16 cellular contexts compared by ENCODE assay signal in the genomic region with DNA sequence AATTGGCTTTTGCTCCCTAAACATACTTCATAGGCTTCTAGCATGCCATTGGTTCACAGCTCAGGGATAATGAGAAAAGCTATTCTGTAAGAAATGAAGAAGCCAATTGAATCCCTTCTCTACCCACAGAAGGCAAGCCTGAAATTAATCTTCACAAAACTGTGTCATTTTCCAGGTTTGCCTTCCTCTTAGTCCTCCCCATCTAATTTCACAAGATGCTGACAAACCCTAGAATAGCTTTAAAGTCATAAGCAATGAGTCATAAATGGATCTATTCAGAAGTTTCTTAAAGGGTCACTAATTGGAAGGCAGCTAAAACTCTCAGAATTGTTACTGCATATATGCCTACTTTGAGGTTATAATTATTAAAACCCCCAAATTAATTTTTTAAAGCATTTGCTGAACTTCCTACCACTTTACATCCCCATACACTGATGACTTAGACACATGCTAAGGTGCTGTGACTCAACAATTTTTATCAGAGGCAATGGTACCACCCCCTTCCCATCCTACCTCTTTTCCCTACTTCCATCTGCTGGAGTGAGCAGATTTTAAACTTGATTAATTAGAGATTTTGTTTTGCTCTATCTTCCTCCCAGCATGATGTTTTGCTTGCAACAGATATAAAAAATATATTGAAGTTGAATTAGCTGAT. TPM values are rescaled to one million over a fixed set of nuclear protein-coding genes. Genes with fewer than 3 reads are reported as not detected.
DNase-seq lines count a peak whose midpoint lies in the region; ATAC-seq and TF ChIP-seq lines count a peak whose summit lies in the region.
"Had no signal": no experiment of that assay in that cellular context is flagged by ENCODE, and none has a peak within 500 bp of the region (broad histone marks: within the 10 kb centered on the region; RNA-seq: fewer than 3 reads in every experiment).

No MANE protein-coding gene starts in this region.

- H3K27ac Mint-ChIP-seq in T-helper 17 cell: peak overlapping the region; percentile 96
- H3K27ac Mint-ChIP-seq: activated B cell treated with CpG ODN at 0.5 μM for 24 hours had no signal

- H3K4me3 ChIP-seq in AG09309 (ENCODE audit: control insufficient read depth, low read depth, low read length): no peak overlapping the region
- H3K4me3 ChIP-seq in foreskin fibroblast (ENCODE audit: low read depth in 1 of 2, low read length in 2 of 2): no peak overlapping the region
- H3K4me3 ChIP-seq: heart right ventricle, left lung, SK-N-MC had no signal

- peaks cover 3% of the 10 kb centered on the region for H3K36me3 Mint-ChIP-seq in T-helper 17 cell (ENCODE audit: low read depth)
- H3K36me3 Mint-ChIP-seq: IgD-negative memory B cell had no signal

- no peak for TF ChIP-seq CTCF in AG09309 (IDR thresholded peaks at IDR 0.05; ENCODE audit: control insufficient read depth, insufficient read depth, low read depth, low read length, missing control alignments)
- no peak for TF ChIP-seq CTCF in foreskin fibroblast (IDR thresholded peaks at IDR 0.05; ENCODE audit: low read depth, low read length)

- no peak for ATAC-seq in T-helper 17 cell
- ATAC-seq: left lung had no signal

- H3K9me3 ChIP-seq in T-helper 17 cell (ENCODE audit: control insufficient read depth, low read length, poor library complexity, severe bottlenecking): no peaks in the 10 kb centered on the region
- H3K9me3 ChIP-seq: heart right ventricle, left lung had no signal

- DNase-seq in AG09309 (ENCODE audit: low read depth): peak; percentile 55
- peak; percentile 46 for DNase-seq in H4 (ENCODE audit: low spot score)
- DNase-seq in T-helper 17 cell: no peak
- DNase-seq in foreskin fibroblast: peak; percentile 72 to 76
- DNase-seq in NCI-H1417 treated with DMSO at 0.1 percent for 48 hours (lab: John Stamatoyannopoulos, UW): no peak
- no peak for DNase-seq in activated gamma-delta T cell (lab: John Stamatoyannopoulos, UW)
- no peak for DNase-seq in activated CD4-positive, CD25-positive, alpha-beta regulatory T cell treated with anti-CD3 and anti-CD28 coated beads, Interleukin-2, amount 50 U/mL, for 72 hours
- DNase-seq in NCI-H2196 treated with DMSO at 0.1 percent for 48 hours (lab: John Stamatoyannopoulos, UW; ENCODE audit: unreplicated experiment): no peak
- DNase-seq: activated B cell treated with CpG ODN at 0.5 μM for 24 hours; activated T-cell treated with anti-CD3 and anti-CD28 coated beads for 4 hours; effector memory CD4-positive, alpha-beta T cell; heart right ventricle; left lung; NCI-H1930 had no signal

- H3K27me3 Mint-ChIP-seq in T-helper 17 cell: no peaks in the 10 kb centered on the region
- H3K27me3 Mint-ChIP-seq: activated B cell treated with CpG ODN at 0.5 μM for 24 hours, IgD-negative memory B cell had no signal

- peaks cover 44% of the 10 kb centered on the region for H3K4me1 Mint-ChIP-seq in T-helper 17 cell

- no peak overlapping the region for H3K4me3 Mint-ChIP-seq in T-helper 17 cell
- H3K4me3 Mint-ChIP-seq: activated B cell treated with CpG ODN at 0.5 μM for 24 hours had no signal

RNA-seq across cellular contexts. Expression of a gene that starts 51.3 kb away (rescaled TPM):
- 17.9 and 19.8 TPM in 2 replicates for total RNA-seq in H4 (2014; rRNA removed; shearing (Covaris generic))
- total RNA-seq in T-helper 17 cell: 10 to 100 TPM; 61.9 to 71.6 TPM

Comparison
In these comparisons a context has a peak if more than half of its experiments do, and no peak if none do; other contexts are left out.
1. DNase-seq: peak in AG09309 (single experiment), H4 (single experiment) and foreskin fibroblast (2 of 2); none in T-helper 17 cell (0 of 3), NCI-H1417 treated with DMSO at 0.1 percent for 48 hours (single experiment), activated gamma-delta T cell (single experiment), activated CD4-positive, CD25-positive, alpha-beta regulatory T cell treated with anti-CD3 and anti-CD28 coated beads, Interleukin-2, amount 50 U/mL, for 72 hours (single experiment) and NCI-H2196 treated with DMSO at 0.1 percent for 48 hours (single experiment).